1 cellular context compared by ENCODE assay signal in genomic region chr20:43752051-43752360, GRCh38.
TF ChIP-seq lines count a peak whose summit lies in the region.

No MANE protein-coding gene starts in this region.

TF ChIP-seq in GM12878, 131 proteins besides CTCF, POLR2A, EP300 and RAD21:
- TF ChIP-seq PRDM15 (CRISPR knock-in tag; IDR thresholded peaks at IDR 0.05): no peak
- no peak for TF ChIP-seq ZNF274 (IDR thresholded peaks at IDR 0.05; ENCODE audit: insufficient read depth, insufficient read length)
- no peak for TF ChIP-seq ZBED1 (IDR thresholded peaks at IDR 0.05; ENCODE audit: borderline replicate concordance)
- no peak for TF ChIP-seq EZH2 (IDR thresholded peaks at IDR 0.05; ENCODE audit: borderline replicate concordance, control insufficient read depth, low read depth, low read length)
- no peak for TF ChIP-seq YBX1 (IDR thresholded peaks at IDR 0.05)
- no peak for TF ChIP-seq IRF4 (IDR thresholded peaks at IDR 0.05; ENCODE audit: low read depth, low read length)
- no peak for TF ChIP-seq ZNF687 (IDR thresholded peaks at IDR 0.05)
- no peak for TF ChIP-seq CBX3 (IDR thresholded peaks at IDR 0.05; ENCODE audit: borderline replicate concordance, low read depth)
TF ChIP-seq in GM12878: peak in this region for 0.
